ENCODE assay signal across 11 cellular contexts in genomic region chr1:156128749-156129682, GRCh38. TPM values are rescaled to one million over a fixed set of nuclear protein-coding genes. Genes with fewer than 3 reads are reported as not detected.
DNase-seq lines count a peak whose midpoint lies in the region; ATAC-seq and TF ChIP-seq lines count a peak whose summit lies in the region.
"Had no signal": no experiment of that assay in that cellular context is flagged by ENCODE, and none has a peak within 500 bp of the region (broad histone marks: within the 10 kb centered on the region; RNA-seq: fewer than 3 reads in every experiment).

No MANE protein-coding gene starts in this region.

- H3K27me3 ChIP-seq in aorta (ENCODE audit: control insufficient read depth in 1 of 2, insufficient read depth in 2 of 2, low read length in 1 of 2) = no peaks in the 10 kb centered on the region

- no peaks in the 10 kb centered on the region for H3K9me3 Mint-ChIP-seq in activated naive CD4-positive, alpha-beta T cell treated with anti-CD3 and anti-CD28 coated beads, Interleukin-2, amount 50 U/mL, for 24 hours
- H3K9me3 Mint-ChIP-seq: activated naive CD4-positive, alpha-beta T cell treated with anti-CD3 and anti-CD28 coated beads, Interleukin-2, amount 10 ng/mL, durations not matched to agents 7 days and 5 days had no signal

- ATAC-seq in aorta (ENCODE audit: low FRiP score) (peak; percentile 48), HG03095 (IDR thresholded peaks at IDR 0.05; ENCODE audit: unreplicated experiment) (no peak)

- intact Hi-C loops in aorta (cut with DNase I) = loop anchor here (2.0 to 10.0 kb wide), 3 partner anchors 14 to 154 kb away; partner anchors contain the start of genes ARHGEF2 (in 1 of the 2) and LMNA (in 1 of the 2)

- peaks cover 2% of the 10 kb centered on the region for H3K36me3 Mint-ChIP-seq in activated naive CD4-positive, alpha-beta T cell treated with anti-CD3 and anti-CD28 coated beads, Interleukin-2, amount 50 U/mL, for 24 hours
- H3K36me3 Mint-ChIP-seq: activated naive CD4-positive, alpha-beta T cell treated with anti-CD3 and anti-CD28 coated beads, Interleukin-2, amount 10 ng/mL, durations not matched to agents 7 days and 5 days had no signal

- H3K36me3 ChIP-seq in aorta (ENCODE audit: control insufficient read depth in 1 of 2, insufficient read depth in 2 of 2, low read length in 1 of 2) = peaks cover 0 to 2% of the 10 kb centered on the region in 2 donors

- DNase-seq in activated naive CD4-positive, alpha-beta T cell treated with anti-CD3 and anti-CD28 coated beads, Interleukin-2, amount 50 U/mL, for 16 hours = no peak
- DNase-seq in coronary artery (ENCODE audit: low spot score) (peak; percentile 95), mucosa of gallbladder (ENCODE audit: low spot score) (peak; percentile 58), aorta (peak; percentile 84 to 85)
- no peak for DNase-seq in stimulated activated naive CD4-positive, alpha-beta T cell (lab: John Stamatoyannopoulos, UW)
- DNase-seq in central memory CD4-positive, alpha-beta T cell = no peak
- DNase-seq: activated naive CD4-positive, alpha-beta T cell treated with anti-CD3 and anti-CD28 coated beads, Interleukin-2, amount 10 ng/mL, durations not matched to agents 7 days and 5 days; DMS79 had no signal

- 3 to 6% methylated on average over 8 of the region's 8 CpGs for WGBS in aorta, 2 donors

- peak overlapping the region; percentile 55 for H3K27ac Mint-ChIP-seq in activated naive CD4-positive, alpha-beta T cell treated with anti-CD3 and anti-CD28 coated beads, Interleukin-2, amount 50 U/mL, for 24 hours
- H3K27ac Mint-ChIP-seq: activated naive CD4-positive, alpha-beta T cell treated with anti-CD3 and anti-CD28 coated beads, Interleukin-2, amount 10 ng/mL, durations not matched to agents 7 days and 5 days had no signal

- H3K4me1 Mint-ChIP-seq in activated naive CD4-positive, alpha-beta T cell treated with anti-CD3 and anti-CD28 coated beads, Interleukin-2, amount 50 U/mL, for 24 hours = peaks cover 57% of the 10 kb centered on the region

- no peak for TF ChIP-seq CTCF in coronary artery (IDR thresholded peaks at IDR 0.05)

- no peaks in the 10 kb centered on the region for H3K9me3 ChIP-seq in aorta (ENCODE audit: control insufficient read depth, low read length)

- H3K4me3 ChIP-seq in coronary artery (peak overlapping the region; percentile 60), aorta (ENCODE audit: low read length in 2 of 2) (peak overlapping the region in 1 of 2 donors; percentile 7)

- H3K4me3 Mint-ChIP-seq in activated naive CD4-positive, alpha-beta T cell treated with anti-CD3 and anti-CD28 coated beads, Interleukin-2, amount 50 U/mL, for 24 hours = peak overlapping the region; percentile 51
- H3K4me3 Mint-ChIP-seq: activated naive CD4-positive, alpha-beta T cell treated with anti-CD3 and anti-CD28 coated beads, Interleukin-2, amount 10 ng/mL, durations not matched to agents 7 days and 5 days had no signal

- H3K27me3 Mint-ChIP-seq in activated naive CD4-positive, alpha-beta T cell treated with anti-CD3 and anti-CD28 coated beads, Interleukin-2, amount 50 U/mL, for 24 hours = no peaks in the 10 kb centered on the region

- H3K27ac ChIP-seq in coronary artery = peak overlapping the region; percentile 93 to 99
- H3K27ac ChIP-seq in aorta (ENCODE audit: low read depth in 1 of 2, low read length in 2 of 2) = peak overlapping the region; percentile 95 to 100

- H3K4me1 ChIP-seq in aorta (ENCODE audit: control insufficient read depth in 1 of 2, insufficient read depth in 2 of 2, low read length in 2 of 2) = no peaks in the 10 kb centered on the region

RNA-seq across cellular contexts. Expression of gene LMNA, which starts 14.5 kb away (rescaled TPM):
- 293 TPM for total RNA-seq in mucosa of gallbladder
- 1,000 to 10,000 TPM in 1 of 2 donors, 100 to 1,000 TPM in 1; 497 to 1,067 TPM for total RNA-seq in aorta
- 100 to 1,000 TPM in 1 of 2 donors, 10 to 100 TPM in 1; 94.3 to 378 TPM for polyA plus RNA-seq in aorta

RNA-seq across cellular contexts. Expression of gene SEMA4A, which starts 24.4 kb away (rescaled TPM):
- total RNA-seq in mucosa of gallbladder = 24.4 TPM
- total RNA-seq in aorta = 10 to 100 TPM in 1 of 2 donors, 1 to 10 TPM in 1; 8.9 to 20.0 TPM
- 1 to 10 TPM; 3.0 to 4.7 TPM for polyA plus RNA-seq in aorta
- total RNA-seq: HT1080 had no signal

RNA-seq across cellular contexts. Expression of gene MEX3A, which starts 46.8 kb away (rescaled TPM):
- total RNA-seq in mucosa of gallbladder (1.4 TPM), aorta (1 to 10 TPM; 1.2 to 1.6 TPM)
- polyA plus RNA-seq in aorta = under 1 TPM; 0.03 to 0.13 TPM

Comparison
In these comparisons a context has a peak if more than half of its experiments do, and no peak if none do; other contexts are left out.
1. DNase-seq: peak in coronary artery (single experiment), mucosa of gallbladder (single experiment) and aorta (2 of 2); none in activated naive CD4-positive, alpha-beta T cell treated with anti-CD3 and anti-CD28 coated beads, Interleukin-2, amount 50 U/mL, for 16 hours (single experiment), stimulated activated naive CD4-positive, alpha-beta T cell (0 of 6) and central memory CD4-positive, alpha-beta T cell (single experiment).